8 cellular contexts compared by ENCODE assay signal in genomic region chr22:46774456-46775363, GRCh38. TPM values are rescaled to one million over a fixed set of nuclear protein-coding genes. Genes with fewer than 3 reads are reported as not detected.
DNase-seq lines count a peak whose midpoint lies in the region; ATAC-seq and TF ChIP-seq lines count a peak whose summit lies in the region.

No MANE protein-coding gene starts in this region.

- no peak for DNase-seq in GM12864 (ENCODE audit: low read depth)
- no peak for DNase-seq in SJCRH30
- DNase-seq in heart right ventricle = no peak
- peak in 1 of 2 donors; percentile 59 for DNase-seq in suprapubic skin (ENCODE audit: low spot score in 2 of 2)
- DNase-seq in NCI-H1092 treated with DMSO at 0.1 percent for 48 hours (lab: John Stamatoyannopoulos, UW) = no peak
- no peak for DNase-seq in NCI-H146 (lab: John Stamatoyannopoulos, UW)
- no peak for DNase-seq in cerebellar nuclear complex (lab: John Stamatoyannopoulos, UW)

- peaks cover 29% of the 10 kb centered on the region for H3K4me1 ChIP-seq in SJCRH30
- H3K4me1 ChIP-seq in heart right ventricle = peaks cover 14 to 78% (median 61%) of the 10 kb centered on the region in 9 donors
- H3K4me1 ChIP-seq in suprapubic skin = peaks cover 53% of the 10 kb centered on the region

- no peaks in the 10 kb centered on the region for H3K36me3 ChIP-seq in SJCRH30
- H3K36me3 ChIP-seq in heart right ventricle = no peaks in the 10 kb centered on the region
- no peaks in the 10 kb centered on the region for H3K36me3 ChIP-seq in suprapubic skin

- H3K9me3 ChIP-seq in SJCRH30 (replicated peaks) (no peaks in the 10 kb centered on the region), heart right ventricle (no peaks in the 10 kb centered on the region), suprapubic skin (no peaks in the 10 kb centered on the region)

- H3K27ac ChIP-seq in SJCRH30 (peak overlapping the region; percentile 27; the same call in 1 of the 2 replicates), heart right ventricle (peak overlapping the region in 8 of 10 donors; percentile 20 to 87 (median 61)), suprapubic skin (peak overlapping the region; percentile 43)

- 78 to 83% methylated on average over 35 of the region's 35 CpGs for WGBS in heart right ventricle, 2 donors
- WGBS in suprapubic skin = 67% methylated on average over 35 of the region's 35 CpGs

- TF ChIP-seq CTCF in GM12864 (IDR thresholded peaks at IDR 0.05; ENCODE audit: low read depth, low read length, missing control alignments) = no peak
- TF ChIP-seq CTCF in heart right ventricle (IDR thresholded peaks at IDR 0.05) = no peak
- TF ChIP-seq CTCF in suprapubic skin (IDR thresholded peaks at IDR 0.05) = no peak

- intact Hi-C loops in heart right ventricle (cut with DNase I) = no loop called here

- H3K27me3 ChIP-seq in SJCRH30 (no peaks in the 10 kb centered on the region), heart right ventricle (no peaks in the 10 kb centered on the region), suprapubic skin (no peaks in the 10 kb centered on the region)

- TF ChIP-seq EP300 in suprapubic skin (IDR thresholded peaks at IDR 0.05) = no peak

- ATAC-seq in GM21619 (IDR thresholded peaks at IDR 0.05; ENCODE audit: unreplicated experiment) (peak; percentile 27), heart right ventricle (peak in 3 of 8 donors; percentile 1 to 15 (median 14))

- H3K4me3 ChIP-seq in GM12864 (ENCODE audit: low read depth, low read length) (peak overlapping the region; percentile 47), SJCRH30 (no peak overlapping the region), heart right ventricle (no peak overlapping the region), suprapubic skin (peak overlapping the region; percentile 6)

- no peak for TF ChIP-seq POLR2A in suprapubic skin (IDR thresholded peaks at IDR 0.05)

RNA-seq across cellular contexts. Expression of gene TBC1D22A, which starts 12.3 kb away (rescaled TPM):
- total RNA-seq in SJCRH30 (2014; rRNA removed; shearing (Covaris generic)) = 8.4 and 8.9 TPM in 2 replicates
- total RNA-seq in heart right ventricle (10 to 100 TPM; 14.6 to 27.9 (median 18.0) TPM), suprapubic skin (10 to 100 TPM; 24.8 to 43.2 (median 35.4) TPM)
- 10 to 100 TPM in 1 of 2 donors, 1 to 10 TPM in 1; 7.2 to 13.2 TPM for polyA plus RNA-seq in heart right ventricle

RNA-seq across cellular contexts. Expression of gene CERK, which starts 36.7 kb away (rescaled TPM):
- total RNA-seq in SJCRH30 (2014; rRNA removed; shearing (Covaris generic)) = 87.7 and 92.7 TPM in 2 replicates
- total RNA-seq in heart right ventricle (10 to 100 TPM; 50.9 to 97.0 (median 74.2) TPM), suprapubic skin (10 to 100 TPM; 19.2 to 46.2 (median 36.6) TPM)
- polyA plus RNA-seq in heart right ventricle = 10 to 100 TPM; 21.5 to 55.3 TPM

Comparison
In these comparisons a context has a peak if more than half of its experiments do, and no peak if none do; other contexts are left out.
1. H3K4me3 ChIP-seq: peak in GM12864 (single experiment) and suprapubic skin (single experiment); none in SJCRH30 (single experiment) and heart right ventricle (0 of 10).
2. Peak in every context shown above with its lines, with median percentiles within 50 percentile points of each other: H3K27ac ChIP-seq.